ENCODE assay signal across 17 cellular contexts in genomic region chr15:50112488-50113186, GRCh38. TPM values are rescaled to one million over a fixed set of nuclear protein-coding genes. Genes with fewer than 3 reads are reported as not detected.
DNase-seq lines count a peak whose midpoint lies in the region; ATAC-seq and TF ChIP-seq lines count a peak whose summit lies in the region.
"Had no signal": no experiment of that assay in that cellular context is flagged by ENCODE, and none has a peak within 500 bp of the region (broad histone marks: within the 10 kb centered on the region; RNA-seq: fewer than 3 reads in every experiment).

No MANE protein-coding gene starts in this region.

- H3K4me3 Mint-ChIP-seq in activated CD8-positive, alpha-beta T cell treated with anti-CD3 and anti-CD28 coated beads, Interleukin-2, amount 10 ng/mL, durations not matched to agents 7 days and 5 days, result peak overlapping the region; percentile 0
- no peak overlapping the region for H3K4me3 Mint-ChIP-seq in activated CD8-positive, alpha-beta T cell treated with anti-CD3 and anti-CD28 coated beads for 36 hours
- no peak overlapping the region for H3K4me3 Mint-ChIP-seq in activated T-helper 17 cell treated with anti-CD3 and anti-CD28 coated beads, Interleukin-2, amount 50 U/mL, for 72 hours
- H3K4me3 Mint-ChIP-seq in activated CD4-positive, alpha-beta memory T cell treated with anti-CD3 and anti-CD28 coated beads, Interleukin-2, amount 10 ng/mL, durations not matched to agents 7 days and 5 days, result no peak overlapping the region
- H3K4me3 Mint-ChIP-seq: activated naive CD8-positive, alpha-beta T cell treated with anti-CD3 and anti-CD28 coated beads for 36 hours; WTC11 had no signal

- no peak for DNase-seq in activated CD8-positive, alpha-beta T cell treated with anti-CD3 and anti-CD28 coated beads, Interleukin-2, amount 10 ng/mL, durations not matched to agents 7 days and 5 days
- no peak for DNase-seq in activated CD8-positive, alpha-beta T cell treated with anti-CD3 and anti-CD28 coated beads for 36 hours
- no peak for DNase-seq in thoracic aorta (ENCODE audit: low spot score)
- DNase-seq in activated CD4-positive, alpha-beta memory T cell treated with anti-CD3 and anti-CD28 coated beads, Interleukin-2, amount 10 ng/mL, durations not matched to agents 7 days and 5 days, result no peak
- DNase-seq in NCI-H1436 treated with DMSO at 0.1 percent for 48 hours (lab: John Stamatoyannopoulos, UW), result no peak
- DNase-seq: activated CD8-positive, alpha-beta memory T cell treated with anti-CD3 and anti-CD28 coated beads, Interleukin-2, amount 50 U/mL, for 48 hours; activated naive CD8-positive, alpha-beta T cell treated with anti-CD3 and anti-CD28 coated beads for 36 hours; MG63; NCI-H2171 treated with DMSO at 0.1 percent for 48 hours; stimulated activated CD4-positive, alpha-beta T cell treated with anti-CD3 and anti-CD28 coated beads, Interleukin-1b, Interleukin-23, amount 100 ng/mL, for 48 hours; stimulated activated CD8-positive, alpha-beta memory T cell treated with anti-CD3 and anti-CD28 coated beads, Interleukin-4, amount 100 ng/mL, for 48 hours; uterus had no signal

- peak overlapping the region; percentile 64 for H3K27ac Mint-ChIP-seq in activated CD8-positive, alpha-beta T cell treated with anti-CD3 and anti-CD28 coated beads, Interleukin-2, amount 10 ng/mL, durations not matched to agents 7 days and 5 days
- no peak overlapping the region for H3K27ac Mint-ChIP-seq in activated CD8-positive, alpha-beta T cell treated with anti-CD3 and anti-CD28 coated beads for 36 hours
- H3K27ac Mint-ChIP-seq in activated T-helper 17 cell treated with anti-CD3 and anti-CD28 coated beads, Interleukin-2, amount 50 U/mL, for 72 hours, result peak overlapping the region; percentile 1
- H3K27ac Mint-ChIP-seq in activated CD4-positive, alpha-beta memory T cell treated with anti-CD3 and anti-CD28 coated beads, Interleukin-2, amount 10 ng/mL, durations not matched to agents 7 days and 5 days, result no peak overlapping the region
- H3K27ac Mint-ChIP-seq: activated naive CD8-positive, alpha-beta T cell treated with anti-CD3 and anti-CD28 coated beads for 36 hours; WTC11 had no signal

- intact Hi-C loops in activated CD8-positive, alpha-beta T cell treated with anti-CD3 and anti-CD28 coated beads for 36 hours (cut with micrococcal nuclease), result no loop called here

- peaks cover 86% of the 10 kb centered on the region for H3K4me1 Mint-ChIP-seq in activated CD8-positive, alpha-beta T cell treated with anti-CD3 and anti-CD28 coated beads, Interleukin-2, amount 10 ng/mL, durations not matched to agents 7 days and 5 days (ENCODE audit: low read depth)
- H3K4me1 Mint-ChIP-seq in activated CD8-positive, alpha-beta T cell treated with anti-CD3 and anti-CD28 coated beads for 36 hours (ENCODE audit: low read depth), result peaks cover 31% of the 10 kb centered on the region
- peaks cover 24% of the 10 kb centered on the region for H3K4me1 Mint-ChIP-seq in activated T-helper 17 cell treated with anti-CD3 and anti-CD28 coated beads, Interleukin-2, amount 50 U/mL, for 72 hours
- H3K4me1 Mint-ChIP-seq in activated CD4-positive, alpha-beta memory T cell treated with anti-CD3 and anti-CD28 coated beads, Interleukin-2, amount 10 ng/mL, durations not matched to agents 7 days and 5 days, result peaks cover 80% of the 10 kb centered on the region
- H3K4me1 Mint-ChIP-seq: WTC11 had no signal

- CTCF ChIA-PET in activated CD8-positive, alpha-beta T cell treated with anti-CD3 and anti-CD28 coated beads, Interleukin-2, amount 10 ng/mL, durations not matched to agents 7 days and 5 days (lab: Charles Lee), result interaction anchor here (1.4 to 3.3 kb wide), 2 partner anchors 8 to 25 kb away, joined by 5 to 9 read pairs; no protein-coding TSS in a partner anchor
- CTCF ChIA-PET in activated CD8-positive, alpha-beta T cell treated with anti-CD3 and anti-CD28 coated beads for 36 hours (lab: Charles Lee), result no interaction called here
- CTCF ChIA-PET in activated CD4-positive, alpha-beta memory T cell treated with anti-CD3 and anti-CD28 coated beads, Interleukin-2, amount 10 ng/mL, durations not matched to agents 7 days and 5 days (lab: Charles Lee), result interaction anchor here (1.0 to 1.1 kb wide), 2 partner anchors 71 to 109 kb away, joined by 3 read pairs; no protein-coding TSS in a partner anchor

- peak overlapping the region; percentile 17 for H3K4me3 ChIP-seq in mononuclear cell (ENCODE audit: low read length)
- peak overlapping the region; percentile 37 for H3K4me3 ChIP-seq in thoracic aorta
- H3K4me3 ChIP-seq: MG63, uterus had no signal

- no peaks in the 10 kb centered on the region for H3K9me3 Mint-ChIP-seq in activated CD8-positive, alpha-beta T cell treated with anti-CD3 and anti-CD28 coated beads, Interleukin-2, amount 10 ng/mL, durations not matched to agents 7 days and 5 days (ENCODE audit: insufficient read depth)
- peaks cover 2% of the 10 kb centered on the region for H3K9me3 Mint-ChIP-seq in activated CD8-positive, alpha-beta T cell treated with anti-CD3 and anti-CD28 coated beads for 36 hours
- H3K9me3 Mint-ChIP-seq in activated T-helper 17 cell treated with anti-CD3 and anti-CD28 coated beads, Interleukin-2, amount 50 U/mL, for 72 hours, result peaks cover 8% of the 10 kb centered on the region
- peaks cover under 1% of the 10 kb centered on the region for H3K9me3 Mint-ChIP-seq in activated CD4-positive, alpha-beta memory T cell treated with anti-CD3 and anti-CD28 coated beads, Interleukin-2, amount 10 ng/mL, durations not matched to agents 7 days and 5 days

- no peak for ATAC-seq in activated CD8-positive, alpha-beta T cell treated with anti-CD3 and anti-CD28 coated beads, Interleukin-2, amount 10 ng/mL, durations not matched to agents 7 days and 5 days
- ATAC-seq in activated CD8-positive, alpha-beta T cell treated with anti-CD3 and anti-CD28 coated beads for 36 hours, result no peak
- no peak for ATAC-seq in activated T-helper 17 cell treated with anti-CD3 and anti-CD28 coated beads, Interleukin-2, amount 50 U/mL, for 72 hours (replicated peaks)
- ATAC-seq in thoracic aorta (ENCODE audit: insufficient number of reproducible peaks, low FRiP score, low read depth) (no peak), HG03457 (IDR thresholded peaks at IDR 0.05; ENCODE audit: unreplicated experiment) (no peak)
- ATAC-seq: WTC11 had no signal

- H3K27me3 ChIP-seq in mononuclear cell (ENCODE audit: insufficient read depth, low read length) (no peaks in the 10 kb centered on the region), thoracic aorta (replicated peaks; ENCODE audit: insufficient read depth) (no peaks in the 10 kb centered on the region)
- H3K27me3 ChIP-seq: MG63, uterus had no signal

- H3K36me3 ChIP-seq in thoracic aorta, result no peaks in the 10 kb centered on the region
- H3K36me3 ChIP-seq: MG63, uterus had no signal

- H3K27me3 Mint-ChIP-seq in activated CD8-positive, alpha-beta T cell treated with anti-CD3 and anti-CD28 coated beads, Interleukin-2, amount 10 ng/mL, durations not matched to agents 7 days and 5 days (ENCODE audit: low read depth), result no peaks in the 10 kb centered on the region
- H3K27me3 Mint-ChIP-seq in activated CD8-positive, alpha-beta T cell treated with anti-CD3 and anti-CD28 coated beads for 36 hours, result peaks cover 8% of the 10 kb centered on the region
- H3K27me3 Mint-ChIP-seq in activated T-helper 17 cell treated with anti-CD3 and anti-CD28 coated beads, Interleukin-2, amount 50 U/mL, for 72 hours, result peaks cover 22% of the 10 kb centered on the region
- H3K27me3 Mint-ChIP-seq in activated CD4-positive, alpha-beta memory T cell treated with anti-CD3 and anti-CD28 coated beads, Interleukin-2, amount 10 ng/mL, durations not matched to agents 7 days and 5 days, result peaks cover under 1% of the 10 kb centered on the region

- H3K9me3 ChIP-seq in mononuclear cell (ENCODE audit: low read depth, low read length) (no peaks in the 10 kb centered on the region), thoracic aorta (no peaks in the 10 kb centered on the region)
- H3K9me3 ChIP-seq: uterus had no signal

- H3K4me1 ChIP-seq in mononuclear cell (ENCODE audit: insufficient read depth, low read length) (peaks cover 84% of the 10 kb centered on the region), thoracic aorta (ENCODE audit: control insufficient read depth in 1 of 2, low read depth in 2 of 2) (peaks cover 13 to 15% of the 10 kb centered on the region in 2 donors)
- H3K4me1 ChIP-seq: uterus had no signal

- peak overlapping the region in 1 of 2 donors; percentile 10 for H3K27ac ChIP-seq in thoracic aorta

- no peak for TF ChIP-seq CTCF in activated CD8-positive, alpha-beta T cell treated with anti-CD3 and anti-CD28 coated beads for 36 hours (IDR thresholded peaks at IDR 0.05)
- TF ChIP-seq CTCF in thoracic aorta (IDR thresholded peaks at IDR 0.05), result no peak

- POLR2A ChIA-PET in activated CD8-positive, alpha-beta T cell treated with anti-CD3 and anti-CD28 coated beads, Interleukin-2, amount 10 ng/mL, durations not matched to agents 7 days and 5 days (lab: Charles Lee), result interaction anchor here (0.7 kb wide), 1 partner anchor 27 kb away, joined by 3 read pairs; no protein-coding TSS in a partner anchor
- POLR2A ChIA-PET in activated CD8-positive, alpha-beta T cell treated with anti-CD3 and anti-CD28 coated beads for 36 hours (lab: Charles Lee), result no interaction called here
- POLR2A ChIA-PET in activated CD4-positive, alpha-beta memory T cell treated with anti-CD3 and anti-CD28 coated beads, Interleukin-2, amount 10 ng/mL, durations not matched to agents 7 days and 5 days (lab: Charles Lee), result no interaction called here

- peaks cover 57% of the 10 kb centered on the region for H3K36me3 Mint-ChIP-seq in activated CD8-positive, alpha-beta T cell treated with anti-CD3 and anti-CD28 coated beads, Interleukin-2, amount 10 ng/mL, durations not matched to agents 7 days and 5 days (ENCODE audit: low read depth)
- H3K36me3 Mint-ChIP-seq in activated CD8-positive, alpha-beta T cell treated with anti-CD3 and anti-CD28 coated beads for 36 hours (ENCODE audit: low read depth), result peaks cover 4% of the 10 kb centered on the region
- H3K36me3 Mint-ChIP-seq in activated T-helper 17 cell treated with anti-CD3 and anti-CD28 coated beads, Interleukin-2, amount 50 U/mL, for 72 hours (ENCODE audit: low read depth), result no peaks in the 10 kb centered on the region
- H3K36me3 Mint-ChIP-seq in activated CD4-positive, alpha-beta memory T cell treated with anti-CD3 and anti-CD28 coated beads, Interleukin-2, amount 10 ng/mL, durations not matched to agents 7 days and 5 days (ENCODE audit: low read depth), result peaks cover 24% of the 10 kb centered on the region
- H3K36me3 Mint-ChIP-seq: WTC11 had no signal

RNA-seq across cellular contexts. Expression of gene ATP8B4, which starts 6.4 kb away (rescaled TPM):
- total RNA-seq in activated CD8-positive, alpha-beta T cell treated with anti-CD3 and anti-CD28 coated beads, Interleukin-2, amount 10 ng/mL, durations not matched to agents 7 days and 5 days, result 10 to 100 TPM; 35.9 to 39.2 TPM
- total RNA-seq in activated CD8-positive, alpha-beta T cell treated with anti-CD3 and anti-CD28 coated beads for 36 hours, result 1 to 10 TPM; 4.6 to 5.8 TPM
- total RNA-seq in activated T-helper 17 cell treated with anti-CD3 and anti-CD28 coated beads, Interleukin-2, amount 50 U/mL, for 72 hours, result 10 to 100 TPM; 20.0 to 26.1 TPM
- total RNA-seq in mononuclear cell (8.2 TPM), thoracic aorta (10 to 100 TPM; 16.8 to 16.9 TPM)
- total RNA-seq in activated CD4-positive, alpha-beta memory T cell treated with anti-CD3 and anti-CD28 coated beads, Interleukin-2, amount 10 ng/mL, durations not matched to agents 7 days and 5 days, result 10 to 100 TPM; 19.9 to 20.7 TPM
- total RNA-seq: pulmonary artery endothelial cell had no signal

Comparison
In these comparisons a context has a peak if more than half of its experiments do, and no peak if none do; other contexts are left out.
1. H3K27ac Mint-ChIP-seq: peak in activated CD8-positive, alpha-beta T cell treated with anti-CD3 and anti-CD28 coated beads, Interleukin-2, amount 10 ng/mL, durations not matched to agents 7 days and 5 days (single experiment) and activated T-helper 17 cell treated with anti-CD3 and anti-CD28 coated beads, Interleukin-2, amount 50 U/mL, for 72 hours (single experiment); none in activated CD8-positive, alpha-beta T cell treated with anti-CD3 and anti-CD28 coated beads for 36 hours (single experiment) and activated CD4-positive, alpha-beta memory T cell treated with anti-CD3 and anti-CD28 coated beads, Interleukin-2, amount 10 ng/mL, durations not matched to agents 7 days and 5 days (single experiment).